20 cellular contexts compared by ENCODE assay signal in the genomic region with DNA sequence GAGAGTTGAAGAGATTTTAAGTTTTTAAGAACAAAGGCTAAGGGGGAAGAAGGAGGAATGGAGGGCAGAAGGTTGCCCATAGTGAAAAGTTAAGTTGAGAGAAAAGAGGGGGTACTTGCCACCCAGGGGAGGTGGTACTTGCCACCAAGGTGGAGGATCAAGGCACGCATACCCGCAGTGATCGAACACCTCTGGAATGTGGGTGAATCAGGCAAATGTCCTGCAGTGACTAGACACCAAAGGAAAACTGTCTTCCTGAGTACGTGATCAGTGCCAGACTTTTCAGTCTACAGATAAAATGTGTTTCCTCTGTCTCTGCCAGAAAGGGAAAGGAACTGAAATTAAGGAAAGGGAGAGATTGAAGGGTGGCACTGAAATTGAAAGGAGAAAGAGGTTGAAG.
DNase-seq lines count a peak whose midpoint lies in the region.
"Had no signal": no experiment of that assay in that cellular context is flagged by ENCODE, and none has a peak within 500 bp of the region (broad histone marks: within the 10 kb centered on the region; RNA-seq: fewer than 3 reads in every experiment).

No MANE protein-coding gene starts in this region.

- no peak overlapping the region for H3K9ac ChIP-seq in Karpas-422 (ENCODE audit: low read length)
- H3K9ac ChIP-seq: GM23248 had no signal

- H3K79me2 ChIP-seq in Karpas-422 (ENCODE audit: low read length) = no peaks in the 10 kb centered on the region

- H3K9me3 ChIP-seq in SJSA1 (replicated peaks) (no peaks in the 10 kb centered on the region; the same call in 1 of the 2 replicates), Karpas-422 (ENCODE audit: low read length) (no peaks in the 10 kb centered on the region; the same call in 1 of the 2 replicates)
- H3K9me3 ChIP-seq: BE2C, SJCRH30 had no signal

- no peak overlapping the region for H2AFZ ChIP-seq in Karpas-422 (ENCODE audit: low read length)
- H2AFZ ChIP-seq: GM23248 had no signal

- H3K4me3 ChIP-seq in SJSA1 (no peak overlapping the region), Karpas-422 (ENCODE audit: low read length) (no peak overlapping the region)
- H3K4me3 ChIP-seq: GM23248, SJCRH30 had no signal

- H4K20me1 ChIP-seq in Karpas-422 (ENCODE audit: insufficient read depth, low read depth, low read length) = no peaks in the 10 kb centered on the region

- H3K27me3 ChIP-seq in SJSA1 (replicated peaks) (no peaks in the 10 kb centered on the region), Karpas-422 (ENCODE audit: low read length) (no peaks in the 10 kb centered on the region)
- H3K27me3 ChIP-seq: BE2C, SJCRH30 had no signal

- H3K4me1 ChIP-seq in SJSA1 (replicated peaks) (peaks cover 5% of the 10 kb centered on the region; the same call in 1 of the 2 replicates), Karpas-422 (ENCODE audit: low read length) (no peaks in the 10 kb centered on the region)
- H3K4me1 ChIP-seq: BE2C, SJCRH30 had no signal

- H3K27ac ChIP-seq in SJSA1 (peak overlapping the region; percentile 78), Karpas-422 (ENCODE audit: low read length) (no peak overlapping the region)
- H3K27ac ChIP-seq: GM23248, RWPE1, SJCRH30 had no signal

- H3K36me3 ChIP-seq in SJSA1 (no peaks in the 10 kb centered on the region), Karpas-422 (ENCODE audit: insufficient read depth, low read length) (no peaks in the 10 kb centered on the region)
- H3K36me3 ChIP-seq: BE2C, SJCRH30 had no signal

- DNase-seq in M059J (ENCODE audit: low read depth) = peak; percentile 7
- peak; percentile 39 to 54 for DNase-seq in SJSA1 (ENCODE audit: low read depth in 1 of 2, low spot score in 2 of 2)
- DNase-seq in iris pigment epithelial cell (ENCODE audit: low read depth) = peak; percentile 0
- DNase-seq in Karpas-422 = no peak
- no peak for DNase-seq in NCI-H1694 treated with DMSO at 0.1 percent for 48 hours (lab: John Stamatoyannopoulos, UW)
- no peak for DNase-seq in T-helper 9 cell
- DNase-seq in RPMI8226 = no peak
- DNase-seq: BE2C, DMS79, GM23248, HCEC 1CT, KG1, MM.1S, NCI-H1105, NCI-H1694, NCI-H2107, NCI-H226, NCI-H524 treated with DMSO at 0.1 percent for 48 hours, SJCRH30 had no signal

- no peaks in the 10 kb centered on the region for H3K9me2 ChIP-seq in Karpas-422 (replicated peaks; ENCODE audit: insufficient read depth, low read length)

- H3K4me2 ChIP-seq in Karpas-422 (ENCODE audit: low read depth, low read length, poor library complexity, severe bottlenecking) = no peak overlapping the region

Comparison
In these comparisons a context has a peak if more than half of its experiments do, and no peak if none do; other contexts are left out.
1. DNase-seq: peak in M059J (single experiment), SJSA1 (2 of 2) and iris pigment epithelial cell (single experiment); none in Karpas-422 (single experiment), NCI-H1694 treated with DMSO at 0.1 percent for 48 hours (single experiment), T-helper 9 cell (single experiment) and RPMI8226 (single experiment).